20 cellular contexts compared by ENCODE assay signal in the genomic region with DNA sequence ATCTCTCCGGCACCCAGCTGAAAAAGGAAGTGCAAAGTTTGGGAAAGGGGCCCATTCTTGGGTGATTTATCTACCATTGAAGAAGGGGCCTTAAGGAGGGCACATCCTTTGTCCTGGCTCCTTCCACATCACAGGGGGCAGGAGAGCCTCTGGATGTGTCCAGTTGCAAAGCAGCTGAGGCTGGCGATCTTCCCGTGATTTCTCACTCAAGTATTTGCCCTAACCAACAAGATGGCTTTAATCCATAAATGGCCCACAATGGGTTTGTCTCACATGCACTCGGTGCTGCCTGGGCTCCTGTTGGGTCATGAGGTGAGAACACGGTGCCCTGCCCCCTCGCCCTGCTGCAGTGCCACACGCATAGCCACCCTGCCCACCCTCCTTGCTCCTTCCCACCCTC. TPM values are rescaled to one million over a fixed set of nuclear protein-coding genes. Genes with fewer than 3 reads are reported as not detected.
DNase-seq lines count a peak whose midpoint lies in the region; TF ChIP-seq lines count a peak whose summit lies in the region.
"Had no signal": no experiment of that assay in that cellular context is flagged by ENCODE, and none has a peak within 500 bp of the region (broad histone marks: within the 10 kb centered on the region; RNA-seq: fewer than 3 reads in every experiment).

No MANE protein-coding gene starts in this region.

- H3K27me3 Mint-ChIP-seq in endodermal cell (ENCODE audit: insufficient read depth): peaks cover 16% of the 10 kb centered on the region

- H3K4me2 ChIP-seq in MM.1S (ENCODE audit: low read depth, low read length): no peak overlapping the region
- H3K4me2 ChIP-seq: BLaER1, KMS-11 had no signal

- TF ChIP-seq CTCF in AG10803 (conservative IDR thresholded peaks at IDR 0.05; ENCODE audit: low read length) (no peak), MM.1S (IDR thresholded peaks at IDR 0.05; ENCODE audit: low read length) (no peak), endodermal cell (conservative IDR thresholded peaks at IDR 0.05) (no peak)

- peak; percentile 55 for DNase-seq in AG10803 (ENCODE audit: low read depth)
- DNase-seq in M059J (ENCODE audit: low read depth): peak; percentile 83
- peak; percentile 29 for DNase-seq in astrocyte of the hippocampus (ENCODE audit: low read depth, low spot score)
- peak; percentile 8 for DNase-seq in fibroblast of peridontal ligament (ENCODE audit: extremely low read depth)
- DNase-seq in activated effector memory CD4-positive, alpha-beta T cell treated with Interleukin-2 at 50 U/mL for 16 hours: no peak
- DNase-seq in MM.1S: no peak
- DNase-seq in endodermal cell: no peak
- no peak for DNase-seq in COLO829 (ENCODE audit: low spot score)
- DNase-seq: CD8-positive, alpha-beta memory T cell; NCI-H1105 treated with DMSO at 0.1 percent for 48 hours; NCI-H1694; NCI-H2107; NCI-H510A; NCI-H748 treated with DMSO at 0.1 percent for 48 hours; SIG-M5 had no signal

- no peaks in the 10 kb centered on the region for H3K79me2 ChIP-seq in MM.1S (ENCODE audit: low read length)

- H2AFZ ChIP-seq in MM.1S (ENCODE audit: low read length): no peak overlapping the region

- no peak overlapping the region for H3K9ac ChIP-seq in MM.1S (ENCODE audit: low read length)
- no peak overlapping the region for H3K9ac ChIP-seq in endodermal cell (ENCODE audit: extremely low read depth, low read length, poor library complexity, severe bottlenecking)
- H3K9ac ChIP-seq: BLaER1, KMS-11 had no signal

- no peaks in the 10 kb centered on the region for H3K36me3 ChIP-seq in MM.1S (replicated peaks; ENCODE audit: insufficient read depth, low read length)
- H3K36me3 ChIP-seq in endodermal cell (ENCODE audit: control insufficient read depth, insufficient read depth, low read length): no peaks in the 10 kb centered on the region
- H3K36me3 ChIP-seq: BLaER1 had no signal

- no peaks in the 10 kb centered on the region for H3K36me3 Mint-ChIP-seq in endodermal cell (ENCODE audit: low read depth)

- H3K27me3 ChIP-seq in MM.1S (replicated peaks; ENCODE audit: insufficient read depth, low read length): no peaks in the 10 kb centered on the region
- no peaks in the 10 kb centered on the region for H3K27me3 ChIP-seq in endodermal cell (ENCODE audit: control insufficient read depth, insufficient read depth, low read length, poor library complexity, severe bottlenecking)
- H3K27me3 ChIP-seq: BLaER1 had no signal

- no peak overlapping the region for H3K4me3 Mint-ChIP-seq in endodermal cell
- H3K4me3 Mint-ChIP-seq: CD8-positive, alpha-beta memory T cell had no signal

- H4K20me1 ChIP-seq in MM.1S (ENCODE audit: insufficient read depth, low read length): no peaks in the 10 kb centered on the region
- H4K20me1 ChIP-seq: BLaER1 had no signal

- no peaks in the 10 kb centered on the region for H3F3A ChIP-seq in MM.1S (ENCODE audit: insufficient read depth, low read length)

- no peak overlapping the region for H3K27ac Mint-ChIP-seq in endodermal cell
- H3K27ac Mint-ChIP-seq: CD8-positive, alpha-beta memory T cell had no signal

- H3K4me3 ChIP-seq in AG10803 (ENCODE audit: low read length): no peak overlapping the region
- no peak overlapping the region for H3K4me3 ChIP-seq in MM.1S (ENCODE audit: low read length)
- no peak overlapping the region for H3K4me3 ChIP-seq in endodermal cell (ENCODE audit: low read length)
- H3K4me3 ChIP-seq: BLaER1 had no signal

- 93 to 100% methylated on average over 6 to 7 of the region's 7 CpGs for WGBS in endodermal cell (ENCODE audit: insufficient coverage in 1 of 2, insufficient read length in 1 of 2), 2 experiments

- H3K27ac ChIP-seq in MM.1S (ENCODE audit: low read length) (no peak overlapping the region), endodermal cell (ENCODE audit: low read depth, low read length) (no peak overlapping the region)
- H3K27ac ChIP-seq: BLaER1, KMS-11, RWPE1 had no signal

- no peaks in the 10 kb centered on the region for H3K4me1 ChIP-seq in MM.1S (ENCODE audit: low read length)
- H3K4me1 ChIP-seq in endodermal cell (ENCODE audit: control insufficient read depth, insufficient read depth, low read length): no peaks in the 10 kb centered on the region

- no peaks in the 10 kb centered on the region for H3K9me2 ChIP-seq in MM.1S (replicated peaks; ENCODE audit: insufficient read depth, low read length)

- no peaks in the 10 kb centered on the region for H3K9me3 ChIP-seq in MM.1S (replicated peaks; ENCODE audit: insufficient read depth, low read length)
- peaks cover 7% of the 10 kb centered on the region for H3K9me3 ChIP-seq in endodermal cell (ENCODE audit: control insufficient read depth, low read length)

- H3K9me3 Mint-ChIP-seq in endodermal cell: peaks cover 12% of the 10 kb centered on the region

- peaks cover 19% of the 10 kb centered on the region for H3K4me1 Mint-ChIP-seq in endodermal cell

RNA-seq across cellular contexts. Expression of gene FRMPD2, which starts 14.2 kb away (rescaled TPM):
- total RNA-seq in M059J (2014; rRNA removed; shearing (Covaris generic)): not detected in 2 replicates
- total RNA-seq in endodermal cell: 1 to 10 TPM in 1 of 2 donors, under 1 TPM in 1; 0.44 to 1.5 TPM
- 0.28 TPM for polyA plus RNA-seq in endodermal cell (2013, experiment 1 of 2)
- 0.37 TPM for polyA plus RNA-seq in endodermal cell (2013, experiment 2 of 2)
- total RNA-seq: CD8-positive, alpha-beta memory T cell; H4; HT-29 had no signal
- polyA plus RNA-seq: CD8-positive, alpha-beta memory T cell had no signal

RNA-seq across cellular contexts. Expression of gene MAPK8, which starts 17.8 kb away (rescaled TPM):
- 114 and 149 TPM in 2 replicates for total RNA-seq in M059J (2014; rRNA removed; shearing (Covaris generic))
- 100 to 1,000 TPM in 1 of 2 donors, 10 to 100 TPM in 1; 84.2 to 146 TPM for total RNA-seq in endodermal cell
- 65.8 TPM for polyA plus RNA-seq in endodermal cell (2013, experiment 1 of 2)
- 70.2 TPM for polyA plus RNA-seq in endodermal cell (2013, experiment 2 of 2)

Comparison
In these comparisons a context has a peak if more than half of its experiments do, and no peak if none do; other contexts are left out.
1. DNase-seq: peak in AG10803 (single experiment), M059J (single experiment), astrocyte of the hippocampus (single experiment) and fibroblast of peridontal ligament (single experiment); none in activated effector memory CD4-positive, alpha-beta T cell treated with Interleukin-2 at 50 U/mL for 16 hours (single experiment), MM.1S (single experiment), endodermal cell (single experiment) and COLO829 (single experiment).